Comparison of ENCODE assay signal across 8 cellular contexts in genomic region chr22:50507421-50507990, GRCh38. TPM values are rescaled to one million over a fixed set of nuclear protein-coding genes. Genes with fewer than 3 reads are reported as not detected.
A peak's percentile ranks its signal among the peaks of the same experiment; 100 is the strongest.
DNase-seq lines count a peak whose midpoint lies in the region; ATAC-seq and TF ChIP-seq lines count a peak whose summit lies in the region.

Gene LMF2 (minus strand): TSS chr22:50507702. CDS start chr22:50507675, 27 bp downstream.

- no peaks in the 10 kb centered on the region for H3K36me3 ChIP-seq in mucosa of stomach (ENCODE audit: control insufficient read depth, insufficient read depth, low read length)

- peak within 1 kb of the TSS; percentile 93 for H3K27ac Mint-ChIP-seq in activated CD8-positive, alpha-beta memory T cell treated with anti-CD3 and anti-CD28 coated beads, Interleukin-2, amount 10 ng/mL, durations not matched to agents 7 days and 5 days

- TF ChIP-seq POLR2A in GM15510 (IDR thresholded peaks at IDR 0.05; ENCODE audit: borderline replicate concordance, extremely low read depth, insufficient read length) = peak; percentile 72

- no peaks in the 10 kb centered on the region for H3K27me3 ChIP-seq in mucosa of stomach (ENCODE audit: control insufficient read depth, insufficient read depth, low read length)

- DNase-seq in NCI-H345 treated with DMSO at 0.1 percent for 48 hours (lab: John Stamatoyannopoulos, UW; ENCODE audit: unreplicated experiment) (peak; percentile 60), NCI-H82 treated with DMSO at 0.1 percent for 48 hours (lab: John Stamatoyannopoulos, UW; ENCODE audit: unreplicated experiment) (no peak)
- peak; percentile 95 for DNase-seq in activated CD8-positive, alpha-beta memory T cell treated with anti-CD3 and anti-CD28 coated beads, Interleukin-2, amount 10 ng/mL, durations not matched to agents 7 days and 5 days
- peak; percentile 79 to 87 for DNase-seq in stimulated activated CD8-positive, alpha-beta memory T cell treated with anti-CD3 and anti-CD28 coated beads, Interleukin-4, amount 100 ng/mL, for 4 hours (ENCODE audit: low read depth in 2 of 2, low spot score in 1 of 2)

- H3K9me3 Mint-ChIP-seq in activated CD8-positive, alpha-beta memory T cell treated with anti-CD3 and anti-CD28 coated beads, Interleukin-2, amount 10 ng/mL, durations not matched to agents 7 days and 5 days (ENCODE audit: low read depth) = no peaks in the 10 kb centered on the region

- peaks cover 4% of the 10 kb centered on the region for H3K36me3 Mint-ChIP-seq in activated CD8-positive, alpha-beta memory T cell treated with anti-CD3 and anti-CD28 coated beads, Interleukin-2, amount 10 ng/mL, durations not matched to agents 7 days and 5 days

- peaks cover 26% of the 10 kb centered on the region for H3K4me1 ChIP-seq in mucosa of stomach (ENCODE audit: control insufficient read depth, insufficient read depth, low read length)

- in situ Hi-C loops in endometrial microvascular endothelial cells (cut with HindIII; ENCODE audit: inconsistent ontology term, low pct_unique_long_range_greater_than_20kb, low sequenced_read_pairs) = no loop called here

- H3K4me3 ChIP-seq in mucosa of stomach (ENCODE audit: low read length) = peak within 1 kb of the TSS; percentile 82

- no peaks in the 10 kb centered on the region for H3K9me3 ChIP-seq in mucosa of stomach (ENCODE audit: control insufficient read depth, low read length)

- H3K4me1 Mint-ChIP-seq in activated CD8-positive, alpha-beta memory T cell treated with anti-CD3 and anti-CD28 coated beads, Interleukin-2, amount 10 ng/mL, durations not matched to agents 7 days and 5 days = peaks cover 32% of the 10 kb centered on the region

- peak within 1 kb of the TSS; percentile 82 for H3K9ac ChIP-seq in mucosa of stomach (ENCODE audit: low read length)

- H3K27me3 Mint-ChIP-seq in activated CD8-positive, alpha-beta memory T cell treated with anti-CD3 and anti-CD28 coated beads, Interleukin-2, amount 10 ng/mL, durations not matched to agents 7 days and 5 days = no peaks in the 10 kb centered on the region

- CTCF ChIA-PET in activated CD8-positive, alpha-beta memory T cell treated with anti-CD3 and anti-CD28 coated beads, Interleukin-2, amount 10 ng/mL, durations not matched to agents 7 days and 5 days (lab: Charles Lee) = interaction anchor here (0.6 to 5.8 kb wide), 17 partner anchors 10 to 395 kb away, joined by 3 to 79 read pairs (median 4); partner anchors contain the start of genes ARSA, SCO2 and SYCE3

- H3K4me3 Mint-ChIP-seq in activated CD8-positive, alpha-beta memory T cell treated with anti-CD3 and anti-CD28 coated beads, Interleukin-2, amount 10 ng/mL, durations not matched to agents 7 days and 5 days = peak within 1 kb of the TSS; percentile 98

- ATAC-seq in HG02763 (IDR thresholded peaks at IDR 0.05; ENCODE audit: unreplicated experiment) = peak; percentile 50
- peak; percentile 83 for ATAC-seq in activated CD8-positive, alpha-beta memory T cell treated with anti-CD3 and anti-CD28 coated beads, Interleukin-2, amount 10 ng/mL, durations not matched to agents 7 days and 5 days

RNA-seq across cellular contexts. Expression of gene LMF2, which starts in this region (rescaled TPM):
- total RNA-seq in activated CD8-positive, alpha-beta memory T cell treated with anti-CD3 and anti-CD28 coated beads, Interleukin-2, amount 10 ng/mL, durations not matched to agents 7 days and 5 days = 100 to 1,000 TPM in 1 of 2 experiments, 10 to 100 TPM in 1; 98.6 to 138 TPM
- total RNA-seq in endometrial microvascular endothelial cells (ENCODE audit: inconsistent ontology term) = 73.8 TPM
